In the genomic region with DNA sequence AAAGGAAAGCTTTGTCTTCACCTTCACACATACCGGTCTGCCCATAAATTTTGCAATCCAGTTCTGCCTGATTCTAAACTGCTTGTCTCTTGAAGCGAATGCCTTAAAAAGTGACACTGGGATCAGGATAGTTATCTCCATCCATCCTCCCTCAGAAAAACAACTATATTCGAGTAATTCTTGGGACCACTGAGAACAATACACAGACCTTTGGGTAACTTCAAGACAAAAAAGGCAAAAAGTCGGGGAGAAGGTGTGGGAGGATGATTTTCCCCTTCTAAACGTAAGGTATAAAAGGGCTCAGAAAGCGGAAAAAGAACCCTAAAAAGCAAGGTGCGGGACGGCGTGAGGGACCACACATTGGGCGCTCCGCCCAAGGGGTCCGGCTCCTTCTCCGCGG, we compare ENCODE assay signal across 8 cellular contexts. TPM values are rescaled to one million over a fixed set of nuclear protein-coding genes. Genes with fewer than 3 reads are reported as not detected.
DNase-seq lines count a peak whose midpoint lies in the region; ATAC-seq and TF ChIP-seq lines count a peak whose summit lies in the region.
"Not testable (repeated sequence)": the region's sequence is repeated elsewhere in the genome, so short reads cannot be mapped to it uniquely, and the experiment has no call there.

No MANE protein-coding gene starts in this region.

- H2AFZ ChIP-seq in MM.1S (ENCODE audit: low read length), result not testable (repeated sequence)

- BruUV-seq in Calu3 (replicated peaks; lab: Mats Ljungman, UMichigan), result not testable (repeated sequence)

- not testable (repeated sequence) for H3K27ac Mint-ChIP-seq in Calu3 (ENCODE audit: unreplicated experiment); activated naive CD4-positive, alpha-beta T cell treated with anti-CD3 and anti-CD28 coated beads, Interleukin-2, amount 50 U/mL, for 24 hours; effector memory CD8-positive, alpha-beta T cell; stimulated activated naive CD8-positive, alpha-beta T cell treated with anti-CD3 and anti-CD28 coated beads, Interleukin-15, Interleukin-2, amounts not matched to agents 100 ng/mL and 50 ng/mL, for 24 hours
- peak overlapping the region; percentile 73 for H3K27ac Mint-ChIP-seq in nephron progenitor cell

- peaks cover 22% of the 10 kb centered on the region for H3K36me3 Mint-ChIP-seq in Calu3 (ENCODE audit: insufficient read depth, unreplicated experiment)
- H3K36me3 Mint-ChIP-seq in activated naive CD4-positive, alpha-beta T cell treated with anti-CD3 and anti-CD28 coated beads, Interleukin-2, amount 50 U/mL, for 24 hours; stimulated activated naive CD8-positive, alpha-beta T cell treated with anti-CD3 and anti-CD28 coated beads, Interleukin-15, Interleukin-2, amounts not matched to agents 100 ng/mL and 50 ng/mL, for 24 hours (ENCODE audit: low read depth): not testable (repeated sequence)
- H3K36me3 Mint-ChIP-seq in effector memory CD8-positive, alpha-beta T cell (ENCODE audit: insufficient read depth), result peaks cover 12% of the 10 kb centered on the region
- peaks cover 10% of the 10 kb centered on the region for H3K36me3 Mint-ChIP-seq in nephron progenitor cell (ENCODE audit: low read depth)

- H3K4me2 ChIP-seq in MM.1S (ENCODE audit: low read depth, low read length), result peak overlapping the region; percentile 55

- peaks cover 11% of the 10 kb centered on the region; the same call in 1 of the 2 replicates for H3F3A ChIP-seq in MM.1S (ENCODE audit: insufficient read depth, low read length)

- not testable (repeated sequence) for H3K9ac ChIP-seq in MM.1S (ENCODE audit: low read length)

- H3K27me3 Mint-ChIP-seq in Calu3 (ENCODE audit: unreplicated experiment) (peaks cover 27% of the 10 kb centered on the region), nephron progenitor cell (ENCODE audit: low read depth, poor library complexity) (peaks cover 16% of the 10 kb centered on the region)
- peaks cover 17% of the 10 kb centered on the region for H3K27me3 Mint-ChIP-seq in activated naive CD4-positive, alpha-beta T cell treated with anti-CD3 and anti-CD28 coated beads, Interleukin-2, amount 50 U/mL, for 24 hours
- not testable (repeated sequence) for H3K27me3 Mint-ChIP-seq in effector memory CD8-positive, alpha-beta T cell
- H3K27me3 Mint-ChIP-seq in stimulated activated naive CD8-positive, alpha-beta T cell treated with anti-CD3 and anti-CD28 coated beads, Interleukin-15, Interleukin-2, amounts not matched to agents 100 ng/mL and 50 ng/mL, for 24 hours, result peaks cover 28% of the 10 kb centered on the region

- not testable (repeated sequence) for H3K9me2 ChIP-seq in MM.1S (replicated peaks; ENCODE audit: insufficient read depth, low read length)

- intact Hi-C loops in Calu3 (cut with micrococcal nuclease; ENCODE audit: unreplicated experiment), result not testable (repeated sequence)

- not testable (repeated sequence) for TF ChIP-seq CTCF in Calu3 (IDR thresholded peaks at IDR 0.05; ENCODE audit: unreplicated experiment); MM.1S (IDR thresholded peaks at IDR 0.05; ENCODE audit: low read length); nephron progenitor cell (IDR thresholded peaks at IDR 0.05)

- H3K27ac ChIP-seq in MM.1S (ENCODE audit: low read length); iPS DF 6.9 (ENCODE audit: low read length): not testable (repeated sequence)

- H3K4me3 Mint-ChIP-seq in Calu3 (ENCODE audit: low read depth, unreplicated experiment), result peak overlapping the region; percentile 90
- peak overlapping the region; percentile 60 for H3K4me3 Mint-ChIP-seq in activated naive CD4-positive, alpha-beta T cell treated with anti-CD3 and anti-CD28 coated beads, Interleukin-2, amount 50 U/mL, for 24 hours
- H3K4me3 Mint-ChIP-seq in effector memory CD8-positive, alpha-beta T cell, result peak overlapping the region; percentile 56 to 94
- peak overlapping the region; percentile 88 for H3K4me3 Mint-ChIP-seq in nephron progenitor cell
- peak overlapping the region; percentile 56 for H3K4me3 Mint-ChIP-seq in stimulated activated naive CD8-positive, alpha-beta T cell treated with anti-CD3 and anti-CD28 coated beads, Interleukin-15, Interleukin-2, amounts not matched to agents 100 ng/mL and 50 ng/mL, for 24 hours

- H3K27me3 ChIP-seq in H7 (ENCODE audit: control insufficient read depth, insufficient read depth, low read length) (peaks cover 11% of the 10 kb centered on the region), MM.1S (replicated peaks; ENCODE audit: insufficient read depth, low read length) (peaks cover 19% of the 10 kb centered on the region)
- H3K27me3 ChIP-seq in iPS DF 6.9 (ENCODE audit: control insufficient read depth, insufficient read depth, low read length), result not testable (repeated sequence)

- H3K4me1 Mint-ChIP-seq in Calu3 (ENCODE audit: low read depth, unreplicated experiment), result not testable (repeated sequence)
- peaks cover 26% of the 10 kb centered on the region for H3K4me1 Mint-ChIP-seq in activated naive CD4-positive, alpha-beta T cell treated with anti-CD3 and anti-CD28 coated beads, Interleukin-2, amount 50 U/mL, for 24 hours
- H3K4me1 Mint-ChIP-seq in effector memory CD8-positive, alpha-beta T cell (ENCODE audit: low read depth in 2 of 2), result peaks cover 13 to 29% of the 10 kb centered on the region in 2 donors
- H3K4me1 Mint-ChIP-seq in nephron progenitor cell, result peaks cover 22% of the 10 kb centered on the region
- H3K4me1 Mint-ChIP-seq in stimulated activated naive CD8-positive, alpha-beta T cell treated with anti-CD3 and anti-CD28 coated beads, Interleukin-15, Interleukin-2, amounts not matched to agents 100 ng/mL and 50 ng/mL, for 24 hours (ENCODE audit: low read depth), result peaks cover 29% of the 10 kb centered on the region

- not testable (repeated sequence) for H4K20me1 ChIP-seq in MM.1S (ENCODE audit: insufficient read depth, low read length)

- no CpG with 5 or more reads among the region's 14 CpGs for WGBS in iPS DF 6.9 (ENCODE audit: insufficient coverage, insufficient read length)

- H3K36me3 ChIP-seq in H7 (replicated peaks; ENCODE audit: control insufficient read depth, insufficient read depth, low read length); MM.1S (replicated peaks; ENCODE audit: insufficient read depth, low read length); iPS DF 6.9 (ENCODE audit: control insufficient read depth, insufficient read depth, low read length): not testable (repeated sequence)

- H3K4me3 ChIP-seq in H7 (ENCODE audit: insufficient read depth, low read depth, low read length) (peak overlapping the region; percentile 26), MM.1S (ENCODE audit: low read length) (peak overlapping the region; percentile 38; the same call in 1 of the 2 replicates), iPS DF 6.9 (ENCODE audit: low read length) (peak overlapping the region; percentile 21; the same call in 1 of the 2 replicates)

- H3K79me2 ChIP-seq in MM.1S (ENCODE audit: low read length), result not testable (repeated sequence)

- H3K4me1 ChIP-seq in MM.1S (ENCODE audit: low read length); iPS DF 6.9 (ENCODE audit: control insufficient read depth, insufficient read depth, low read length): not testable (repeated sequence)

- H3K9me3 Mint-ChIP-seq in Calu3 (ENCODE audit: low read depth, unreplicated experiment); activated naive CD4-positive, alpha-beta T cell treated with anti-CD3 and anti-CD28 coated beads, Interleukin-2, amount 50 U/mL, for 24 hours; effector memory CD8-positive, alpha-beta T cell; stimulated activated naive CD8-positive, alpha-beta T cell treated with anti-CD3 and anti-CD28 coated beads, Interleukin-15, Interleukin-2, amounts not matched to agents 100 ng/mL and 50 ng/mL, for 24 hours: not testable (repeated sequence)
- peaks cover 11% of the 10 kb centered on the region for H3K9me3 Mint-ChIP-seq in nephron progenitor cell

- not testable (repeated sequence) for H3K9me3 ChIP-seq in MM.1S (replicated peaks; ENCODE audit: insufficient read depth, low read length); iPS DF 6.9 (ENCODE audit: control insufficient read depth, insufficient read depth, low read length)

- not testable (repeated sequence) for DNase-seq in Calu3; H7; MM.1S; effector memory CD8-positive, alpha-beta T cell; iPS DF 6.9 (ENCODE audit: low read depth, low spot score); nephron progenitor cell

- ATAC-seq in effector memory CD8-positive, alpha-beta T cell (replicated peaks), result not testable (repeated sequence)

- CTCF ChIA-PET in Calu3 (lab: Charles Lee), result not testable (repeated sequence)

RNA-seq across cellular contexts. Expression of gene IQUB, which starts 2.1 kb away (rescaled TPM):
- total RNA-seq in Calu3 (2022), result 0.21 and 0.42 TPM in 2 replicates
- 0.07 and 0.15 TPM in 2 replicates for total RNA-seq in H7 (2014; rRNA removed; shearing (Covaris generic))

RNA-seq across cellular contexts. Expression of gene NDUFA5, which starts 25.3 kb away (rescaled TPM):
- 69.8 and 75.1 TPM in 2 replicates for total RNA-seq in Calu3 (2022)
- 63.3 and 71.8 TPM in 2 replicates for total RNA-seq in H7 (2014; rRNA removed; shearing (Covaris generic))
